ENCODE assay signal across 8 cellular contexts in the genomic region with DNA sequence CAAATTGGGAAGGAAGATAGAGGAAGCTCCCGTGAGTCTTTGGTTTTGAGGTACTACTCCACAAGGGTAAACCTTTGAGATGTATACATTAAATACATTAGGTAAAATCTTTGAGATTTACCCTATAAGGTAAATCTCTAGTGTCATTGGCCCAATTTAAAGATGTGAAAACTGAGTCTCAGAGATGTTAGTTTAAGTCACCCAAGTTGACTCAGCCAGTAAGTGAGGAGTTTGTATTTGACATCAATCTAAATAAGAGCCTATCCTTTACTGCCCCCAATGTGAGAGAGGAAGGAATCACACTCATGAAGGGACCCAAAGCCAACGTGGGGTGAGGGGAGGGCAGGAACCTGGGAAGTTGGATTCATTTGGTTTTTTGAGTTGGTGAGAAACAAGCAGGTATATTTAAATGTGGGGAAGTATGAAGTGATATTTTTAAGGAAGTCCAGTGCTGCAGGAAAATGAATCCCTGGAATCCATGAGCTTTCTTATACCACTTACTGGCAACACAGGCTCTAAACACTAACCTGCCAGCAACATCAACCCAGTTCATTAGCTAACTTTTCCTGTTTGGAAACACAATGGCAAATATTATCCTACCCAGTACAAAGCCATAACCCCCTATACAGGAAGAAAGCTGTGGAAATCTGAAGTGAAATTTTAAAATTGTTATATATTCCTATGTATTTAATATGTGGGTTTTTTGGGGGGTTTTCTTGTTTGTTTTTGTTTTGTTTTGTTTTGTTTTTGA. TPM values are rescaled to one million over a fixed set of nuclear protein-coding genes. Genes with fewer than 3 reads are reported as not detected.
A peak's percentile ranks its signal among the peaks of the same experiment; 100 is the strongest.
DNase-seq lines count a peak whose midpoint lies in the region; ATAC-seq, FAIRE-seq and TF ChIP-seq lines count a peak whose summit lies in the region.
"Had no signal": no experiment of that assay in that cellular context is flagged by ENCODE, and none has a peak within 500 bp of the region (broad histone marks: within the 10 kb centered on the region; RNA-seq: fewer than 3 reads in every experiment).

No MANE protein-coding gene starts in this region.

- FAIRE-seq in H54 (lab: Jason Lieb, UNC), result peak; percentile 23

- H3K36me3 ChIP-seq in SK-N-SH (replicated peaks in 1 of 2; ENCODE audit: control insufficient read depth in 1 of 2, insufficient read depth in 2 of 2, low read length in 1 of 2) (no peaks in the 10 kb centered on the region), thyroid gland (no peaks in the 10 kb centered on the region)

- peak overlapping the region; percentile 39; the same call in 1 of the 2 replicates for H3K4me2 ChIP-seq in SK-N-SH

- H3K79me2 ChIP-seq in SK-N-SH (ENCODE audit: insufficient read depth), result no peaks in the 10 kb centered on the region

- POLR2A ChIA-PET in SK-N-SH (lab: Yijun Ruan, JAX), result no interaction called here

- H3K27ac ChIP-seq in SK-N-SH (ENCODE audit: low read depth in 2 of 2, low read length in 1 of 2) (peak overlapping the region in 1 of 2 experiments; percentile 92; a peak in 2 of 4 replicates), thyroid gland (no peak overlapping the region)

- CTCF ChIA-PET in SK-N-SH (lab: Yijun Ruan, JAX), result interaction anchor here (0.6 to 1.7 kb wide), 6 partner anchors 9 to 369 kb away, joined by 3 to 4 read pairs (median 4); no protein-coding TSS in a partner anchor

- intact Hi-C loops in thyroid gland (cut with DNase I), result no loop called here

- H3K27me3 ChIP-seq in SK-N-SH (ENCODE audit: insufficient read depth) (no peaks in the 10 kb centered on the region), thyroid gland (no peaks in the 10 kb centered on the region)

- H3F3A ChIP-seq in SK-N-SH (replicated peaks; ENCODE audit: insufficient read depth), result peaks cover 38% of the 10 kb centered on the region

- H3K4me1 ChIP-seq in SK-N-SH (ENCODE audit: control insufficient read depth in 1 of 2, insufficient read depth in 2 of 2, low read depth in 1 of 2, low read length in 1 of 2) (peaks cover 13 to 35% of the 10 kb centered on the region in 2 experiments), thyroid gland (peaks cover 0 to 3% of the 10 kb centered on the region in 2 donors)

- H2AFZ ChIP-seq in SK-N-SH (ENCODE audit: low read depth), result no peak overlapping the region

- H3K9me3 ChIP-seq in SK-N-SH (no peaks in the 10 kb centered on the region), thyroid gland (no peaks in the 10 kb centered on the region)

- no peaks in the 10 kb centered on the region for H4K20me1 ChIP-seq in SK-N-SH (ENCODE audit: insufficient read depth)

- ATAC-seq in left lobe of liver (peak; percentile 39), GM19351 (IDR thresholded peaks at IDR 0.05; ENCODE audit: unreplicated experiment) (no peak)

- DNase-seq in D341Med (ENCODE audit: low spot score) (peak; percentile 38), H54 (ENCODE audit: insufficient read length, low spot score) (no peak), SK-N-SH (no peak), left lobe of liver (ENCODE audit: low spot score) (no peak), thyroid gland (no peak)
- no peak for DNase-seq in effector CD8-positive, alpha-beta T cell (lab: John Stamatoyannopoulos, UW)
- DNase-seq: activated T-cell treated with anti-CD3 and anti-CD28 coated beads, Interleukin-2, amount 50 U/mL, for 72 hours had no signal

- TF ChIP-seq POLR2A in H54 (IDR thresholded peaks at IDR 0.05; ENCODE audit: low read depth, low read length) (no peak), thyroid gland (IDR thresholded peaks at IDR 0.05) (no peak)

- 91% methylated on average over 2 of the region's 2 CpGs for WGBS in SK-N-SH (ENCODE audit: low lambda C conversion rate)
- 75 to 81% methylated on average over 2 of the region's 2 CpGs for WGBS in thyroid gland, 2 donors

- H3K9ac ChIP-seq in SK-N-SH, result peak overlapping the region; percentile 64

- TF ChIP-seq EP300 in SK-N-SH (IDR thresholded peaks at IDR 0.05; ENCODE audit: borderline replicate concordance in 1 of 2, low read depth in 1 of 2, low read length in 1 of 2), result no peak

- H3K4me3 ChIP-seq in SK-N-SH (ENCODE audit: low read depth in 2 of 2, low read length in 1 of 2), result no peak overlapping the region
- no peak overlapping the region for H3K4me3 ChIP-seq in thyroid gland (replicated peaks in 1 of 3)

- TF ChIP-seq CTCF in SK-N-SH (IDR thresholded peaks at IDR 0.05) (peak; percentile 35; the same call in 1 of the 2 replicates), thyroid gland (IDR thresholded peaks at IDR 0.05) (peak in 1 of 6 experiments; percentile 19)

- no peaks in the 10 kb centered on the region for H3K9me2 ChIP-seq in SK-N-SH

- TF ChIP-seq RAD21 in SK-N-SH (IDR thresholded peaks at IDR 0.05; ENCODE audit: low read length), result peak; percentile 38

TF ChIP-seq in SK-N-SH, 30 proteins besides CTCF, POLR2A, EP300 and RAD21:
- TF ChIP-seq FOXM1 (IDR thresholded peaks at IDR 0.05; ENCODE audit: low read depth) (no peak), SMC3 (IDR thresholded peaks at IDR 0.05; ENCODE audit: low read depth, low read length) (no peak), GABPA (IDR thresholded peaks at IDR 0.05; ENCODE audit: low read depth) (no peak), TEAD4 (IDR thresholded peaks at IDR 0.05; ENCODE audit: borderline replicate concordance, insufficient read depth) (no peak), FOSL2 (IDR thresholded peaks at IDR 0.05; ENCODE audit: borderline replicate concordance, low read depth) (no peak), NFIC (IDR thresholded peaks at IDR 0.05; ENCODE audit: borderline replicate concordance) (no peak), TAF1 (IDR thresholded peaks at IDR 0.05; ENCODE audit: borderline replicate concordance, low read depth, low read length) (no peak), RCOR1 (IDR thresholded peaks at IDR 0.05; ENCODE audit: low read length) (no peak), POLR2AphosphoS5 (IDR thresholded peaks at IDR 0.05; ENCODE audit: low read depth, low read length) (no peak)

RNA-seq across cellular contexts. Expression of gene PALLD, which starts 55.3 kb away (rescaled TPM):
- polyA plus RNA-seq in SK-N-SH (2012; rRNA removed), result 22.4 and 33.0 TPM in 2 replicates
- polyA plus RNA-seq in SK-N-SH (2012; cell fraction: cytosol; rRNA removed), result 54.6 and 60.0 TPM in 2 replicates
- 38.7 and 55.5 TPM in 2 replicates for polyA plus RNA-seq in SK-N-SH (2012; cell fraction: nucleus; rRNA removed)
- total RNA-seq in left lobe of liver (8.9 TPM), thyroid gland (100 to 1,000 TPM; 152 to 311 (median 226) TPM)

Comparison
In these comparisons a context has a peak if more than half of its experiments do, and no peak if none do; other contexts are left out.
1. RNA of gene PALLD, which starts 55.3 kb away (total RNA-seq): 152 to 311 TPM in thyroid gland; 8.9 TPM in left lobe of liver (single experiment); every median in the first group is over 10 times any median in the second.